Comparison of ENCODE assay signal across 11 cellular contexts in genomic region chr12:93879476-93880376, GRCh38.
DNase-seq lines count a peak whose midpoint lies in the region; ATAC-seq, FAIRE-seq and TF ChIP-seq lines count a peak whose summit lies in the region.
"Had no signal": no experiment of that assay in that cellular context is flagged by ENCODE, and none has a peak within 500 bp of the region (broad histone marks: within the 10 kb centered on the region; RNA-seq: fewer than 3 reads in every experiment).

No MANE protein-coding gene starts in this region.

- ATAC-seq in left colon (peak; percentile 84), GM19455 (IDR thresholded peaks at IDR 0.05; ENCODE audit: unreplicated experiment) (no peak), GM21360 (IDR thresholded peaks at IDR 0.05; ENCODE audit: unreplicated experiment) (no peak), GM21723 (IDR thresholded peaks at IDR 0.05; ENCODE audit: unreplicated experiment) (no peak), pancreas (no peak)
- ATAC-seq: K562 had no signal

- DNase-seq in AG20443 (ENCODE audit: low spot score) (peak; percentile 62), HT-29 (ENCODE audit: low spot score) (peak; percentile 67), brain microvascular endothelial cell (peak; percentile 70), left colon (no peak), pancreas (no peak)
- DNase-seq: sigmoid colon had no signal

- no peak for TF ChIP-seq CTCF in brain microvascular endothelial cell (IDR thresholded peaks at IDR 0.05; ENCODE audit: low read depth, low read length, missing control alignments)
- TF ChIP-seq CTCF in pancreas (IDR thresholded peaks at IDR 0.05), result no peak

- no peaks in the 10 kb centered on the region for H3K36me3 ChIP-seq in brain microvascular endothelial cell (replicated peaks)
- H3K36me3 ChIP-seq in pancreas, result no peaks in the 10 kb centered on the region
- H3K36me3 ChIP-seq: sigmoid colon, SJSA1 had no signal

- WGBS in pancreas, 2 donors, result 66 to 72% methylated on average over 6 of the region's 6 CpGs

- H3K27ac ChIP-seq in brain microvascular endothelial cell, result no peak overlapping the region
- no peak overlapping the region for H3K27ac ChIP-seq in pancreas
- H3K27ac ChIP-seq: sigmoid colon, SJSA1 had no signal

- in situ Hi-C loops in brain microvascular endothelial cell (cut with HindIII; ENCODE audit: low pct_ligation_motif_present, low sequenced_read_pairs), result no loop called here

- H3K4me3 ChIP-seq in brain microvascular endothelial cell (ENCODE audit: low read depth, low read length) (no peak overlapping the region), pancreas (no peak overlapping the region)
- H3K4me3 ChIP-seq: K562, sigmoid colon, SJSA1 had no signal

- no peak for FAIRE-seq in pancreas (lab: Jason Lieb, UNC)
- FAIRE-seq: K562 had no signal

- no peaks in the 10 kb centered on the region for H3K9me3 ChIP-seq in pancreas
- H3K9me3 ChIP-seq: sigmoid colon, SJSA1 had no signal

- no peaks in the 10 kb centered on the region for H3K4me1 ChIP-seq in pancreas

- H3K27me3 ChIP-seq in brain microvascular endothelial cell (replicated peaks) (no peaks in the 10 kb centered on the region), pancreas (no peaks in the 10 kb centered on the region)
- H3K27me3 ChIP-seq: sigmoid colon, SJSA1 had no signal

- intact Hi-C loops in left colon (cut with DNase I, micrococcal nuclease) (no loop called here), pancreas (cut with DNase I) (no loop called here)

Comparison
In these comparisons a context has a peak if more than half of its experiments do, and no peak if none do; other contexts are left out.
1. DNase-seq: peak in AG20443 (single experiment), HT-29 (single experiment) and brain microvascular endothelial cell (single experiment); none in left colon (0 of 2) and pancreas (0 of 6).